Comparison of ENCODE assay signal across 17 cellular contexts in genomic region chr14:100733152-100733850, GRCh38. TPM values are rescaled to one million over a fixed set of nuclear protein-coding genes. Genes with fewer than 3 reads are reported as not detected.
DNase-seq lines count a peak whose midpoint lies in the region; ATAC-seq and TF ChIP-seq lines count a peak whose summit lies in the region.
"Had no signal": no experiment of that assay in that cellular context is flagged by ENCODE, and none has a peak within 500 bp of the region (broad histone marks: within the 10 kb centered on the region; RNA-seq: fewer than 3 reads in every experiment).

No MANE protein-coding gene starts in this region.

- H3K18ac ChIP-seq in neuronal stem cell (ENCODE audit: low read length), result peak overlapping the region; percentile 11

- H3K27me3 ChIP-seq in neuronal stem cell (ENCODE audit: control insufficient read depth in 3 of 3, insufficient read depth in 3 of 3, low read depth in 1 of 3, low read length in 3 of 3), result peaks cover 0 to 39% (median 0%) of the 10 kb centered on the region in 3 experiments
- no peaks in the 10 kb centered on the region for H3K27me3 ChIP-seq in aorta (ENCODE audit: control insufficient read depth in 1 of 2, insufficient read depth in 2 of 2, low read length in 1 of 2)
- H3K27me3 ChIP-seq in colonic mucosa, result peaks cover 4% of the 10 kb centered on the region
- H3K27me3 ChIP-seq: BE2C had no signal

- H2AFZ ChIP-seq in neuronal stem cell (ENCODE audit: low read length), result no peak overlapping the region

- H3K27ac Mint-ChIP-seq in natural killer cell treated with Interleukin-12 subunit alpha and Interleukin-12 subunit beta and Interleukin-15 and Interleukin-18, amount 100 ng/mL, for 72 hours, result no peak overlapping the region
- no peak overlapping the region for H3K27ac Mint-ChIP-seq in natural killer cell
- H3K27ac Mint-ChIP-seq: CD4-positive, alpha-beta memory T cell; HFFc6 had no signal

- no peak overlapping the region for H4K8ac ChIP-seq in neuronal stem cell (ENCODE audit: low read depth, low read length)

- no peak overlapping the region for H2AK5ac ChIP-seq in neuronal stem cell (ENCODE audit: low read depth, low read length)

- H3K14ac ChIP-seq in neuronal stem cell (ENCODE audit: low read length), result no peak overlapping the region

- no peak overlapping the region for H3K4ac ChIP-seq in neuronal stem cell (ENCODE audit: low read length)

- no peak overlapping the region for H2BK120ac ChIP-seq in neuronal stem cell (ENCODE audit: low read depth, low read length)

- H3K4me1 Mint-ChIP-seq in natural killer cell treated with Interleukin-12 subunit alpha and Interleukin-12 subunit beta and Interleukin-15 and Interleukin-18, amount 100 ng/mL, for 72 hours (ENCODE audit: low read depth in 2 of 2), result no peaks in the 10 kb centered on the region
- H3K4me1 Mint-ChIP-seq in natural killer cell, result no peaks in the 10 kb centered on the region
- H3K4me1 Mint-ChIP-seq: CD4-positive, alpha-beta memory T cell had no signal

- H2BK15ac ChIP-seq in neuronal stem cell (ENCODE audit: low read length), result no peak overlapping the region

- WGBS in neuronal stem cell (ENCODE audit: extremely low coverage in 2 of 2, insufficient read length in 2 of 2, insufficient replicate concordance in 1 of 2), 2 donors, result no CpG with 5 or more reads among the region's 19 CpGs
- 58% methylated on average over 19 of the region's 19 CpGs for WGBS in aorta, 2 donors

- H3K79me1 ChIP-seq in neuronal stem cell (ENCODE audit: low read depth, low read length), result peaks cover 14% of the 10 kb centered on the region

- H3K4me3 ChIP-seq in neuronal stem cell (ENCODE audit: low read length in 2 of 2), result no peak overlapping the region
- no peak overlapping the region for H3K4me3 ChIP-seq in aorta (ENCODE audit: low read length in 2 of 2)
- no peak overlapping the region for H3K4me3 ChIP-seq in colonic mucosa

- no peak overlapping the region for H3K23ac ChIP-seq in neuronal stem cell (ENCODE audit: low read depth, low read length, poor library complexity)

- H2BK5ac ChIP-seq in neuronal stem cell (ENCODE audit: low read length), result no peak overlapping the region

- intact Hi-C loops in natural killer cell (cut with micrococcal nuclease) (no loop called here), aorta (cut with DNase I) (no loop called here), colonic mucosa (cut with DNase I) (no loop called here)

- H3K27me3 Mint-ChIP-seq in natural killer cell treated with Interleukin-12 subunit alpha and Interleukin-12 subunit beta and Interleukin-15 and Interleukin-18, amount 100 ng/mL, for 72 hours, result peaks cover 11 to 13% of the 10 kb centered on the region in 2 donors
- peaks cover 8 to 16% of the 10 kb centered on the region in 2 donors for H3K27me3 Mint-ChIP-seq in natural killer cell (ENCODE audit: low read depth in 2 of 2)

- DNase-seq in natural killer cell treated with Interleukin-12 subunit alpha and Interleukin-12 subunit beta and Interleukin-15 and Interleukin-18, amount 100 ng/mL, for 72 hours (ENCODE audit: low spot score), result peak; percentile 58
- DNase-seq in natural killer cell (no peak), NCI-H69 (lab: John Stamatoyannopoulos, UW) (peak; percentile 33), neuronal stem cell (ENCODE audit: low spot score) (no peak), aorta (peak; percentile 11 to 19), colonic mucosa (no peak)
- DNase-seq: BE2C; CD4-positive, alpha-beta memory T cell; GOT3; HFFc6; KBM-7; NCI-H1694 treated with DMSO at 0.1 percent for 48 hours; NCI-H226; NCI-H774; SHP77 treated with DMSO at 0.1 percent for 48 hours had no signal

- H3K4me1 ChIP-seq in neuronal stem cell (ENCODE audit: control insufficient read depth in 2 of 2, insufficient read depth in 1 of 2, low read depth in 1 of 2, low read length in 2 of 2) (peaks cover 7 to 39% of the 10 kb centered on the region in 2 donors), aorta (ENCODE audit: control insufficient read depth in 1 of 2, insufficient read depth in 2 of 2, low read length in 2 of 2) (no peaks in the 10 kb centered on the region), colonic mucosa (no peaks in the 10 kb centered on the region)

- H3K4me2 ChIP-seq in neuronal stem cell (ENCODE audit: insufficient read depth, low read length, poor library complexity, severe bottlenecking), result no peak overlapping the region

- ATAC-seq in natural killer cell treated with Interleukin-12 subunit alpha and Interleukin-12 subunit beta and Interleukin-15 and Interleukin-18, amount 100 ng/mL, for 72 hours, result no peak
- ATAC-seq in natural killer cell, result no peak
- ATAC-seq in aorta (ENCODE audit: low FRiP score), result no peak
- ATAC-seq in HG02798 (IDR thresholded peaks at IDR 0.05; ENCODE audit: poor library complexity, unreplicated experiment), result no peak
- no peak for ATAC-seq in HG02973 (IDR thresholded peaks at IDR 0.05; ENCODE audit: unreplicated experiment)

- no peaks in the 10 kb centered on the region for H3K36me3 Mint-ChIP-seq in natural killer cell treated with Interleukin-12 subunit alpha and Interleukin-12 subunit beta and Interleukin-15 and Interleukin-18, amount 100 ng/mL, for 72 hours
- H3K36me3 Mint-ChIP-seq in natural killer cell, result no peaks in the 10 kb centered on the region
- H3K36me3 Mint-ChIP-seq: CD4-positive, alpha-beta memory T cell had no signal

- H3K36me3 ChIP-seq in neuronal stem cell (replicated peaks in 1 of 2; ENCODE audit: control insufficient read depth in 2 of 2, insufficient read depth in 2 of 2, low read length in 2 of 2), result peaks cover 0 to 62% of the 10 kb centered on the region in 2 donors
- no peaks in the 10 kb centered on the region for H3K36me3 ChIP-seq in aorta (ENCODE audit: control insufficient read depth in 1 of 2, insufficient read depth in 2 of 2, low read length in 1 of 2)
- no peaks in the 10 kb centered on the region for H3K36me3 ChIP-seq in colonic mucosa

- no peaks in the 10 kb centered on the region for H3K9me3 ChIP-seq in neuronal stem cell (replicated peaks in 1 of 2; ENCODE audit: control insufficient read depth in 2 of 2, insufficient read depth in 1 of 2, low read depth in 1 of 2, low read length in 2 of 2)
- peaks cover 1% of the 10 kb centered on the region for H3K9me3 ChIP-seq in aorta (ENCODE audit: control insufficient read depth, low read length)
- no peaks in the 10 kb centered on the region for H3K9me3 ChIP-seq in colonic mucosa
- H3K9me3 ChIP-seq: BE2C had no signal

- H3K27ac ChIP-seq in neuronal stem cell (replicated peaks; ENCODE audit: low read length) (peak overlapping the region; percentile 83), aorta (ENCODE audit: low read depth in 1 of 2, low read length in 2 of 2) (no peak overlapping the region), colonic mucosa (no peak overlapping the region)

- H3K9me3 Mint-ChIP-seq in natural killer cell treated with Interleukin-12 subunit alpha and Interleukin-12 subunit beta and Interleukin-15 and Interleukin-18, amount 100 ng/mL, for 72 hours, result no peaks in the 10 kb centered on the region
- no peaks in the 10 kb centered on the region for H3K9me3 Mint-ChIP-seq in natural killer cell
- H3K9me3 Mint-ChIP-seq: CD4-positive, alpha-beta memory T cell; HFFc6 had no signal

- H4K91ac ChIP-seq in neuronal stem cell (ENCODE audit: low read depth, low read length, poor library complexity), result no peak overlapping the region

- no peak overlapping the region for H2BK12ac ChIP-seq in neuronal stem cell (ENCODE audit: low read length)

- TF ChIP-seq CTCF in natural killer cell (IDR thresholded peaks at IDR 0.05) (no peak), colonic mucosa (IDR thresholded peaks at IDR 0.05) (no peak)

- H3K4me3 Mint-ChIP-seq in natural killer cell treated with Interleukin-12 subunit alpha and Interleukin-12 subunit beta and Interleukin-15 and Interleukin-18, amount 100 ng/mL, for 72 hours, result no peak overlapping the region
- H3K4me3 Mint-ChIP-seq in natural killer cell, result no peak overlapping the region
- H3K4me3 Mint-ChIP-seq: CD4-positive, alpha-beta memory T cell; HFFc6 had no signal

- no peak overlapping the region for H3K9ac ChIP-seq in neuronal stem cell (ENCODE audit: low read depth, low read length, poor library complexity)
- H3K9ac ChIP-seq in colonic mucosa (ENCODE audit: low read depth in 2 of 2, low read length in 2 of 2), result no peak overlapping the region

RNA-seq across cellular contexts. Expression of gene DLK1, which starts 6.6 kb away (rescaled TPM):
- total RNA-seq in natural killer cell treated with Interleukin-12 subunit alpha and Interleukin-12 subunit beta and Interleukin-15 and Interleukin-18, amount 100 ng/mL, for 72 hours, result not detected
- not detected for total RNA-seq in natural killer cell
- 6,496 TPM for polyA plus RNA-seq in neuronal stem cell (2013, experiment 1 of 2)
- 6,408 TPM for polyA plus RNA-seq in neuronal stem cell (2013, experiment 2 of 2)
- not detected for total RNA-seq in aorta
- under 1 TPM in 1 of 2 donors, not detected in 1; 0.13 TPM for polyA plus RNA-seq in aorta
- 1 to 10 TPM in 1 of 2 donors, not detected in 1; 2.2 TPM for total RNA-seq in colonic mucosa
- total RNA-seq: CD4-positive, alpha-beta memory T cell; HFFc6 had no signal
- polyA plus RNA-seq: CD4-positive, alpha-beta memory T cell had no signal

Comparison
In these comparisons a context has a peak if more than half of its experiments do, and no peak if none do; other contexts are left out.
1. DNase-seq: peak in natural killer cell treated with Interleukin-12 subunit alpha and Interleukin-12 subunit beta and Interleukin-15 and Interleukin-18, amount 100 ng/mL, for 72 hours (single experiment), NCI-H69 (single experiment) and aorta (2 of 2); none in natural killer cell (single experiment), neuronal stem cell (single experiment) and colonic mucosa (single experiment).